Comparison of ENCODE assay signal across 21 cellular contexts in genomic region chr11:117582491-117582890, GRCh38.
"Had no signal": no experiment of that assay in that cellular context is flagged by ENCODE, and none has a peak within 500 bp of the region (broad histone marks: within the 10 kb centered on the region; RNA-seq: fewer than 3 reads in every experiment).

No MANE protein-coding gene starts in this region.

- H3K36me3 ChIP-seq: gastrocnemius medialis, left lung, neutrophil, prostate gland had no signal

- H3K27ac Mint-ChIP-seq: activated CD4-positive, alpha-beta memory T cell treated with anti-CD3 and anti-CD28 coated beads for 36 hours; activated CD4-positive, alpha-beta T cell treated with anti-CD3 and anti-CD28 coated beads, Interleukin-2, amount 10 ng/mL, durations not matched to agents 24 days and 14 days; activated T-helper 17 cell treated with anti-CD3 and anti-CD28 coated beads, Interleukin-2, amount 50 U/mL, for 72 hours had no signal

- H3K4me1 Mint-ChIP-seq: activated CD4-positive, alpha-beta T cell treated with anti-CD3 and anti-CD28 coated beads, Interleukin-2, amount 10 ng/mL, durations not matched to agents 24 days and 14 days; activated T-helper 17 cell treated with anti-CD3 and anti-CD28 coated beads, Interleukin-2, amount 50 U/mL, for 72 hours had no signal

- ATAC-seq: activated naive CD4-positive, alpha-beta T cell treated with anti-CD3 and anti-CD28 coated beads, Interleukin-2, amount 50 U/mL, for 72 hours; activated T-cell treated with anti-CD3 and anti-CD28 coated beads, Interleukin-2, amount 50 U/mL, for 4 hours; activated T-helper 17 cell treated with anti-CD3 and anti-CD28 coated beads, Interleukin-2, amount 50 U/mL, for 72 hours; gastrocnemius medialis; left lung had no signal

- H3K36me3 Mint-ChIP-seq: activated CD4-positive, alpha-beta memory T cell treated with anti-CD3 and anti-CD28 coated beads for 36 hours; activated naive CD4-positive, alpha-beta T cell treated with anti-CD3 and anti-CD28 coated beads, Interleukin-2, amount 50 U/mL, for 72 hours had no signal

- H3K4me3 Mint-ChIP-seq: activated CD4-positive, alpha-beta memory T cell treated with anti-CD3 and anti-CD28 coated beads for 36 hours; activated CD4-positive, alpha-beta T cell treated with anti-CD3 and anti-CD28 coated beads, Interleukin-2, amount 10 ng/mL, durations not matched to agents 24 days and 14 days; activated T-cell treated with anti-CD3 and anti-CD28 coated beads, Interleukin-2, amount 50 U/mL, for 4 hours; activated T-helper 17 cell treated with anti-CD3 and anti-CD28 coated beads, Interleukin-2, amount 50 U/mL, for 72 hours had no signal

- H3K27ac ChIP-seq: coronary artery, gastrocnemius medialis, left lung, neutrophil, prostate gland, testis had no signal

- H3K27me3 ChIP-seq: dorsolateral prefrontal cortex, gastrocnemius medialis, left lung, testis had no signal

- H3K4me3 ChIP-seq: coronary artery, gastrocnemius medialis, left lung, prostate gland, testis had no signal

- DNase-seq: activated CD4-positive, alpha-beta memory T cell treated with anti-CD3 and anti-CD28 coated beads for 36 hours; activated CD4-positive, alpha-beta T cell treated with anti-CD3 and anti-CD28 coated beads, Interleukin-2, amount 10 ng/mL, durations not matched to agents 24 days and 14 days; activated CD4-positive, CD25-positive, alpha-beta regulatory T cell treated with anti-CD3 and anti-CD28 coated beads, Interleukin-2, amount 50 U/mL, for 72 hours; activated naive CD4-positive, alpha-beta T cell; activated T-cell treated with anti-CD3 and anti-CD28 coated beads, Interleukin-2, amount 50 U/mL, for 4 hours; cerebellar nuclear complex; effector memory CD4-positive, alpha-beta T cell; gastrocnemius medialis; glutamatergic neuron; stimulated activated naive CD4-positive, alpha-beta T cell treated with Interleukin-2 at 50 U/mL for 16 hours; T-helper 2 cell; testis; trophoblast cell had no signal

- H3K9me3 Mint-ChIP-seq: activated CD4-positive, alpha-beta memory T cell treated with anti-CD3 and anti-CD28 coated beads for 36 hours; activated CD4-positive, alpha-beta T cell treated with anti-CD3 and anti-CD28 coated beads, Interleukin-2, amount 10 ng/mL, durations not matched to agents 24 days and 14 days; activated naive CD4-positive, alpha-beta T cell treated with anti-CD3 and anti-CD28 coated beads, Interleukin-2, amount 50 U/mL, for 72 hours; activated T-cell treated with anti-CD3 and anti-CD28 coated beads, Interleukin-2, amount 50 U/mL, for 4 hours; activated T-helper 17 cell treated with anti-CD3 and anti-CD28 coated beads, Interleukin-2, amount 50 U/mL, for 72 hours; nephron had no signal

- H3K4me1 ChIP-seq: gastrocnemius medialis, left lung, prostate gland had no signal

- H3K9me3 ChIP-seq: gastrocnemius medialis, left lung, neutrophil, prostate gland, testis had no signal
